In genomic region chr13:91349992-91350911, GRCh38 we compare ENCODE assay signal across 8 cellular contexts. TPM values are rescaled to one million over a fixed set of nuclear protein-coding genes. Genes with fewer than 3 reads are reported as not detected.
DNase-seq lines count a peak whose midpoint lies in the region; ATAC-seq and TF ChIP-seq lines count a peak whose summit lies in the region.

No MANE protein-coding gene starts in this region.

- no peak for TF ChIP-seq CTCF in HFFc6 (IDR thresholded peaks at IDR 0.05)
- TF ChIP-seq CTCF in liver (IDR thresholded peaks at IDR 0.05; ENCODE audit: low read depth, low read length, missing input control) = no peak
- no peak for TF ChIP-seq CTCF in right atrium auricular region (IDR thresholded peaks at IDR 0.05)
- no peak for TF ChIP-seq CTCF in left ventricle myocardium inferior (IDR thresholded peaks at IDR 0.05; ENCODE audit: borderline replicate concordance)

- no peaks in the 10 kb centered on the region for H3K27me3 ChIP-seq in BLaER1 treated with 17β-estradiol and CSF1 and Interleukin-3, amounts not matched to agents 10 nM and 100 nM
- H3K27me3 ChIP-seq in liver (ENCODE audit: control insufficient read depth in 4 of 4, insufficient read depth in 4 of 4, low read length in 3 of 4) = peaks cover 0 to 5% (median 0%) of the 10 kb centered on the region in 4 donors
- H3K27me3 ChIP-seq in right atrium auricular region = no peaks in the 10 kb centered on the region
- H3K27me3 ChIP-seq in left ventricle myocardium inferior (ENCODE audit: low read depth) = no peaks in the 10 kb centered on the region

- TF ChIP-seq RAD21 in liver (IDR thresholded peaks at IDR 0.05) = no peak

- H3K4me3 ChIP-seq in BLaER1 treated with 17β-estradiol and CSF1 and Interleukin-3, amounts not matched to agents 10 nM and 100 nM = peak overlapping the region; percentile 90 to 99 (median 97)
- peak overlapping the region; percentile 15 to 95 (median 43) for H3K4me3 ChIP-seq in liver (ENCODE audit: low read depth in 1 of 3, low read length in 3 of 3)
- H3K4me3 ChIP-seq in right atrium auricular region = no peak overlapping the region
- H3K4me3 ChIP-seq in left ventricle myocardium inferior = no peak overlapping the region

- H3K4me1 Mint-ChIP-seq in HFFc6 (ENCODE audit: low read depth) = peaks cover 31% of the 10 kb centered on the region

- ATAC-seq in activated naive CD4-positive, alpha-beta T cell treated with anti-CD3 and anti-CD28 coated beads, Interleukin-2, amount 50 U/mL, for 72 hours = no peak

- peak overlapping the region; percentile 19 to 100 (median 99); a peak in 20 of 22 replicates for H3K27ac ChIP-seq in BLaER1 treated with 17β-estradiol and CSF1 and Interleukin-3, amounts not matched to agents 10 nM and 100 nM
- H3K27ac ChIP-seq in liver (ENCODE audit: low read depth in 1 of 2, low read length in 2 of 2) = peak overlapping the region; percentile 56 to 75
- H3K27ac ChIP-seq in right atrium auricular region = no peak overlapping the region
- H3K27ac ChIP-seq in left ventricle myocardium inferior (replicated peaks) = no peak overlapping the region

- H3K9ac ChIP-seq in BLaER1 treated with 17β-estradiol and CSF1 and Interleukin-3, amounts not matched to agents 10 nM and 100 nM = peak overlapping the region; percentile 98 to 100 (median 100)
- peak overlapping the region; percentile 52 to 88 for H3K9ac ChIP-seq in liver (ENCODE audit: low read depth in 1 of 2, low read length in 2 of 2)

- intact Hi-C loops in left ventricle myocardium inferior (cut with micrococcal nuclease) = no loop called here

- no peaks in the 10 kb centered on the region for H3K9me3 ChIP-seq in BLaER1 treated with 17β-estradiol and CSF1 and Interleukin-3, amounts not matched to agents 10 nM and 100 nM (replicated peaks in 1 of 11)
- H3K9me3 ChIP-seq in liver (ENCODE audit: control insufficient read depth in 4 of 4, low read length in 3 of 4) = no peaks in the 10 kb centered on the region
- H3K9me3 ChIP-seq in right atrium auricular region = no peaks in the 10 kb centered on the region
- no peaks in the 10 kb centered on the region for H3K9me3 ChIP-seq in left ventricle myocardium inferior (replicated peaks)

- H3K4me1 ChIP-seq in BLaER1 treated with 17β-estradiol and CSF1 and Interleukin-3, amounts not matched to agents 10 nM and 100 nM = peaks cover 16 to 40% (median 36%) of the 10 kb centered on the region in 10 experiments
- H3K4me1 ChIP-seq in liver (ENCODE audit: control insufficient read depth in 4 of 4, insufficient read depth in 4 of 4, low read length in 3 of 4) = peaks cover 9 to 54% (median 32%) of the 10 kb centered on the region in 4 donors
- H3K4me1 ChIP-seq in right atrium auricular region = peaks cover 0 to 34% of the 10 kb centered on the region in 2 donors
- peaks cover 53% of the 10 kb centered on the region for H3K4me1 ChIP-seq in left ventricle myocardium inferior

- peaks cover 53 to 63% (median 60%) of the 10 kb centered on the region in 11 experiments for H3K36me3 ChIP-seq in BLaER1 treated with 17β-estradiol and CSF1 and Interleukin-3, amounts not matched to agents 10 nM and 100 nM
- H3K36me3 ChIP-seq in liver (ENCODE audit: control insufficient read depth in 4 of 4, insufficient read depth in 3 of 4, low read depth in 1 of 4, low read length in 3 of 4) = peaks cover 0 to 23% (median 4%) of the 10 kb centered on the region in 4 donors
- H3K36me3 ChIP-seq in right atrium auricular region = peaks cover 30% of the 10 kb centered on the region
- peaks cover 36% of the 10 kb centered on the region for H3K36me3 ChIP-seq in left ventricle myocardium inferior

- H3K4me3 Mint-ChIP-seq in HFFc6 = peak overlapping the region; percentile 99

- H3K27me3 Mint-ChIP-seq in HFFc6 (ENCODE audit: insufficient read depth) = peaks cover 3% of the 10 kb centered on the region

- peaks cover 37% of the 10 kb centered on the region for H3K36me3 Mint-ChIP-seq in HFFc6 (ENCODE audit: low read depth)
- peaks cover 40 to 58% of the 10 kb centered on the region in 2 donors for H3K36me3 Mint-ChIP-seq in activated naive CD4-positive, alpha-beta T cell treated with anti-CD3 and anti-CD28 coated beads, Interleukin-2, amount 50 U/mL, for 72 hours

- H3K27ac Mint-ChIP-seq in HFFc6 = no peak overlapping the region
- peak overlapping the region; percentile 93 to 95 for H3K27ac Mint-ChIP-seq in activated naive CD4-positive, alpha-beta T cell treated with anti-CD3 and anti-CD28 coated beads, Interleukin-2, amount 50 U/mL, for 72 hours

- peaks cover 42 to 71% (median 61%) of the 10 kb centered on the region in 11 experiments; a peak in 21 of 22 replicates for H4K20me1 ChIP-seq in BLaER1 treated with 17β-estradiol and CSF1 and Interleukin-3, amounts not matched to agents 10 nM and 100 nM

- no peaks in the 10 kb centered on the region for H3K9me3 Mint-ChIP-seq in HFFc6
- no peaks in the 10 kb centered on the region for H3K9me3 Mint-ChIP-seq in activated naive CD4-positive, alpha-beta T cell treated with anti-CD3 and anti-CD28 coated beads, Interleukin-2, amount 50 U/mL, for 72 hours

- 26% methylated on average over 5 of the region's 5 CpGs for WGBS in liver

- DNase-seq in HFFc6 (no peak), NCI-H1105 (lab: John Stamatoyannopoulos, UW) (no peak), right atrium auricular region (ENCODE audit: low spot score) (no peak), left ventricle myocardium inferior (no peak), ureter (ENCODE audit: low spot score) (no peak)
- no peak for DNase-seq in activated naive CD4-positive, alpha-beta T cell treated with anti-CD3 and anti-CD28 coated beads, Interleukin-2, amount 50 U/mL, for 72 hours (ENCODE audit: low spot score in 2 of 2)

- peak overlapping the region; percentile 80 to 99 (median 90) for H3K4me2 ChIP-seq in BLaER1 treated with 17β-estradiol and CSF1 and Interleukin-3, amounts not matched to agents 10 nM and 100 nM

TF ChIP-seq in liver, 16 proteins besides CTCF, POLR2A, EP300 and RAD21:
- TF ChIP-seq MAX (IDR thresholded peaks at IDR 0.05) = peak; percentile 14
- TF ChIP-seq RXRA (IDR thresholded peaks at IDR 0.05) = no peak
- TF ChIP-seq GABPA (IDR thresholded peaks at IDR 0.05 in 1 of 2, conservative IDR thresholded peaks at IDR 0.05 in 1 of 2) = no peak

RNA-seq across cellular contexts. Expression of gene MIR17HG, which starts 2.8 kb away (rescaled TPM):
- 1 to 10 TPM in 1 of 6 experiments, under 1 TPM in 5; 0.40 to 1.1 (median 0.90) TPM for total RNA-seq in HFFc6 (2021; fragmentation: NEBNext Ultra II Directional; extraction: Animal tissue kit (Norgen Biotek cat#: 25700))
- total RNA-seq in activated naive CD4-positive, alpha-beta T cell treated with anti-CD3 and anti-CD28 coated beads, Interleukin-2, amount 50 U/mL, for 72 hours = 10 to 100 TPM; 11.5 to 25.8 TPM
- total RNA-seq in liver (1 to 10 TPM; 6.1 to 7.7 TPM), right atrium auricular region (under 1 TPM in 1 of 2 donors, not detected in 1; 0.20 TPM), left ventricle myocardium inferior (1.3 TPM), ureter (4.2 TPM)
- polyA plus RNA-seq in liver = 1 to 10 TPM in 1 of 2 donors, under 1 TPM in 1; 0.27 to 2.7 TPM

RNA-seq across cellular contexts. Expression of gene GPC5, which starts 48.2 kb away (rescaled TPM):
- total RNA-seq in HFFc6 (2021; fragmentation: NEBNext Ultra II Directional; extraction: Animal tissue kit (Norgen Biotek cat#: 25700)) = under 1 TPM in 1 of 6 experiments, not detected in 5; 0.06 TPM
- total RNA-seq in activated naive CD4-positive, alpha-beta T cell treated with anti-CD3 and anti-CD28 coated beads, Interleukin-2, amount 50 U/mL, for 72 hours = under 1 TPM; 0.11 to 0.78 TPM
- total RNA-seq in liver (10 to 100 TPM in 1 of 2 donors, 1 to 10 TPM in 1; 1.1 to 22.4 TPM), right atrium auricular region (1 to 10 TPM in 1 of 2 donors, under 1 TPM in 1; 0.83 to 1.3 TPM), left ventricle myocardium inferior (1.5 TPM), ureter (0.39 TPM)
- 1 to 10 TPM in 1 of 2 donors, under 1 TPM in 1; 0.51 to 2.8 TPM for polyA plus RNA-seq in liver

Comparison
In these comparisons a context has a peak if more than half of its experiments do, and no peak if none do; other contexts are left out.
1. H3K27ac ChIP-seq: peak in BLaER1 treated with 17β-estradiol and CSF1 and Interleukin-3, amounts not matched to agents 10 nM and 100 nM (11 of 11) and liver (2 of 2); none in right atrium auricular region (0 of 2) and left ventricle myocardium inferior (single experiment).
2. H3K4me3 ChIP-seq: peak in BLaER1 treated with 17β-estradiol and CSF1 and Interleukin-3, amounts not matched to agents 10 nM and 100 nM (10 of 10) and liver (3 of 3); none in right atrium auricular region (0 of 2) and left ventricle myocardium inferior (single experiment).